In genomic region chr17:40361063-40361924, GRCh38 we compare ENCODE assay signal across 15 cellular contexts. TPM values are rescaled to one million over a fixed set of nuclear protein-coding genes. Genes with fewer than 3 reads are reported as not detected.
DNase-seq lines count a peak whose midpoint lies in the region; ATAC-seq and TF ChIP-seq lines count a peak whose summit lies in the region.
"Had no signal": no experiment of that assay in that cellular context is flagged by ENCODE, and none has a peak within 500 bp of the region (broad histone marks: within the 10 kb centered on the region; RNA-seq: fewer than 3 reads in every experiment).

No MANE protein-coding gene starts in this region.

- POLR2A ChIA-PET in activated CD4-positive, alpha-beta T cell treated with anti-CD3 and anti-CD28 coated beads for 36 hours (lab: Charles Lee): interaction anchor here (1.8 kb wide), 1 partner anchor 56 kb away, joined by 6 read pairs; the partner anchor contains the start of gene TOP2A

- no peak overlapping the region for H3K4me3 Mint-ChIP-seq in activated CD4-positive, alpha-beta T cell treated with anti-CD3 and anti-CD28 coated beads, Interleukin-2, amount 10 ng/mL, durations not matched to agents 24 days and 14 days
- no peak overlapping the region for H3K4me3 Mint-ChIP-seq in activated CD4-positive, alpha-beta T cell treated with anti-CD3 and anti-CD28 coated beads for 36 hours
- H3K4me3 Mint-ChIP-seq in endodermal cell (no peak overlapping the region), nephron progenitor cell (peak overlapping the region; percentile 47)

- no peaks in the 10 kb centered on the region for H3K9me3 Mint-ChIP-seq in activated CD4-positive, alpha-beta T cell treated with anti-CD3 and anti-CD28 coated beads, Interleukin-2, amount 10 ng/mL, durations not matched to agents 24 days and 14 days
- H3K9me3 Mint-ChIP-seq in activated CD4-positive, alpha-beta T cell treated with anti-CD3 and anti-CD28 coated beads for 36 hours (ENCODE audit: low read depth): no peaks in the 10 kb centered on the region
- H3K9me3 Mint-ChIP-seq in endodermal cell (no peaks in the 10 kb centered on the region), nephron progenitor cell (no peaks in the 10 kb centered on the region)

- peak; percentile 58 for DNase-seq in activated CD4-positive, alpha-beta T cell treated with anti-CD3 and anti-CD28 coated beads, Interleukin-2, amount 10 ng/mL, durations not matched to agents 24 days and 14 days
- no peak for DNase-seq in activated CD4-positive, alpha-beta T cell treated with anti-CD3 and anti-CD28 coated beads for 36 hours
- DNase-seq in ELF-1 (ENCODE audit: low read depth, low spot score): peak; percentile 32
- DNase-seq in endodermal cell: peak; percentile 70
- DNase-seq in nephron progenitor cell: no peak
- no peak for DNase-seq in NCI-H345 treated with DMSO at 0.1 percent for 48 hours (lab: John Stamatoyannopoulos, UW; ENCODE audit: unreplicated experiment)
- DNase-seq in substantia nigra (lab: John Stamatoyannopoulos, UW): no peak
- DNase-seq: esophagus squamous epithelium, GM23248, kidney glomerular epithelial cell, RPMI8226 had no signal

- peaks cover 2% of the 10 kb centered on the region for H3K36me3 ChIP-seq in endodermal cell (ENCODE audit: control insufficient read depth, insufficient read depth, low read length)

- WGBS in endodermal cell (ENCODE audit: insufficient coverage in 1 of 2, insufficient read length in 1 of 2), 2 experiments: 72 to 75% methylated on average over 23 to 27 of the region's 32 CpGs

- intact Hi-C loops in activated CD4-positive, alpha-beta T cell treated with anti-CD3 and anti-CD28 coated beads, Interleukin-2, amount 10 ng/mL, durations not matched to agents 24 days and 14 days (cut with micrococcal nuclease): loop anchor here (5.0 kb wide), 1 partner anchor 41 kb away; no protein-coding TSS in a partner anchor
- intact Hi-C loops in activated CD4-positive, alpha-beta T cell treated with anti-CD3 and anti-CD28 coated beads for 36 hours (cut with DNase I, micrococcal nuclease): loop anchor here in 1 of 2 experiments (5.0 kb wide), 2 partner anchors 261 to 456 kb away; no protein-coding TSS in a partner anchor

- CTCF ChIA-PET in activated CD4-positive, alpha-beta T cell treated with anti-CD3 and anti-CD28 coated beads for 36 hours (lab: Charles Lee): interaction anchor here (0.6 to 10.3 kb wide), 14 partner anchors 9 to 200 kb away, joined by 3 to 150 read pairs (median 4); partner anchors contain the start of genes IGFBP4 and TOP2A

- H3K27ac Mint-ChIP-seq in activated CD4-positive, alpha-beta T cell treated with anti-CD3 and anti-CD28 coated beads, Interleukin-2, amount 10 ng/mL, durations not matched to agents 24 days and 14 days: peak overlapping the region; percentile 60
- H3K27ac Mint-ChIP-seq in activated CD4-positive, alpha-beta T cell treated with anti-CD3 and anti-CD28 coated beads for 36 hours: no peak overlapping the region
- H3K27ac Mint-ChIP-seq in endodermal cell: no peak overlapping the region
- H3K27ac Mint-ChIP-seq in nephron progenitor cell: no peak overlapping the region

- H3K4me3 ChIP-seq in endodermal cell (ENCODE audit: low read length): no peak overlapping the region
- H3K4me3 ChIP-seq: GM23248, smooth muscle cell had no signal

- no peaks in the 10 kb centered on the region for H3K4me1 ChIP-seq in endodermal cell (ENCODE audit: control insufficient read depth, insufficient read depth, low read length)

- no peak overlapping the region for H3K9ac ChIP-seq in endodermal cell (ENCODE audit: extremely low read depth, low read length, poor library complexity, severe bottlenecking)
- H3K9ac ChIP-seq: GM23248 had no signal

- H3K27me3 ChIP-seq in endodermal cell (ENCODE audit: control insufficient read depth, insufficient read depth, low read length, poor library complexity, severe bottlenecking): peaks cover 15% of the 10 kb centered on the region
- H3K27me3 ChIP-seq: esophagus squamous epithelium had no signal

- TF ChIP-seq CTCF in endodermal cell (conservative IDR thresholded peaks at IDR 0.05) (no peak), nephron progenitor cell (IDR thresholded peaks at IDR 0.05) (no peak)

- H3K4me1 Mint-ChIP-seq in activated CD4-positive, alpha-beta T cell treated with anti-CD3 and anti-CD28 coated beads, Interleukin-2, amount 10 ng/mL, durations not matched to agents 24 days and 14 days: peaks cover 20% of the 10 kb centered on the region
- H3K4me1 Mint-ChIP-seq in activated CD4-positive, alpha-beta T cell treated with anti-CD3 and anti-CD28 coated beads for 36 hours: peaks cover 20% of the 10 kb centered on the region
- H3K4me1 Mint-ChIP-seq in endodermal cell: peaks cover 8% of the 10 kb centered on the region
- H3K4me1 Mint-ChIP-seq in nephron progenitor cell: peaks cover 36% of the 10 kb centered on the region

- H3K36me3 Mint-ChIP-seq in activated CD4-positive, alpha-beta T cell treated with anti-CD3 and anti-CD28 coated beads, Interleukin-2, amount 10 ng/mL, durations not matched to agents 24 days and 14 days (ENCODE audit: low read depth): peaks cover 7% of the 10 kb centered on the region
- H3K36me3 Mint-ChIP-seq in activated CD4-positive, alpha-beta T cell treated with anti-CD3 and anti-CD28 coated beads for 36 hours (ENCODE audit: low read depth): no peaks in the 10 kb centered on the region
- H3K36me3 Mint-ChIP-seq in endodermal cell (ENCODE audit: low read depth) (no peaks in the 10 kb centered on the region), nephron progenitor cell (ENCODE audit: low read depth) (no peaks in the 10 kb centered on the region)

- ATAC-seq in activated CD4-positive, alpha-beta T cell treated with anti-CD3 and anti-CD28 coated beads for 36 hours: no peak
- ATAC-seq in GM18870 (IDR thresholded peaks at IDR 0.05; ENCODE audit: unreplicated experiment): no peak

- no peaks in the 10 kb centered on the region for H3K9me3 ChIP-seq in endodermal cell (ENCODE audit: control insufficient read depth, low read length)
- H3K9me3 ChIP-seq: esophagus squamous epithelium had no signal

- H3K27ac ChIP-seq in endodermal cell (ENCODE audit: low read depth, low read length) (no peak overlapping the region), substantia nigra (ENCODE audit: low read depth, low read length, poor library complexity, severe bottlenecking) (no peak overlapping the region)
- H3K27ac ChIP-seq: esophagus squamous epithelium, GM23248, HL-60 had no signal

- H3K27me3 Mint-ChIP-seq in activated CD4-positive, alpha-beta T cell treated with anti-CD3 and anti-CD28 coated beads, Interleukin-2, amount 10 ng/mL, durations not matched to agents 24 days and 14 days: no peaks in the 10 kb centered on the region
- H3K27me3 Mint-ChIP-seq in activated CD4-positive, alpha-beta T cell treated with anti-CD3 and anti-CD28 coated beads for 36 hours: peaks cover 10% of the 10 kb centered on the region
- peaks cover 49% of the 10 kb centered on the region for H3K27me3 Mint-ChIP-seq in endodermal cell (ENCODE audit: insufficient read depth)
- H3K27me3 Mint-ChIP-seq in nephron progenitor cell (ENCODE audit: low read depth, poor library complexity): peaks cover 49% of the 10 kb centered on the region

RNA-seq across cellular contexts. Expression of gene GJD3, which starts 3.2 kb away (rescaled TPM):
- total RNA-seq in activated CD4-positive, alpha-beta T cell treated with anti-CD3 and anti-CD28 coated beads, Interleukin-2, amount 10 ng/mL, durations not matched to agents 24 days and 14 days: 0.23 and 0.38 TPM in 2 replicates
- total RNA-seq in activated CD4-positive, alpha-beta T cell treated with anti-CD3 and anti-CD28 coated beads for 36 hours: not detected
- total RNA-seq in endodermal cell: not detected
- polyA plus RNA-seq in endodermal cell (2013, experiment 1 of 2): not detected
- not detected for polyA plus RNA-seq in endodermal cell (2013, experiment 2 of 2)
- total RNA-seq: smooth muscle cell, urinary bladder had no signal

RNA-seq across cellular contexts. Expression of gene RARA, which starts 52.3 kb away (rescaled TPM):
- total RNA-seq in activated CD4-positive, alpha-beta T cell treated with anti-CD3 and anti-CD28 coated beads, Interleukin-2, amount 10 ng/mL, durations not matched to agents 24 days and 14 days: 24.0 and 26.2 TPM in 2 replicates
- 10 to 100 TPM; 29.8 to 40.2 TPM for total RNA-seq in activated CD4-positive, alpha-beta T cell treated with anti-CD3 and anti-CD28 coated beads for 36 hours
- total RNA-seq in endodermal cell: 10 to 100 TPM; 22.7 to 27.6 TPM
- 51.2 TPM for polyA plus RNA-seq in endodermal cell (2013, experiment 1 of 2)
- 49.4 TPM for polyA plus RNA-seq in endodermal cell (2013, experiment 2 of 2)

RNA-seq across cellular contexts. Expression of gene TOP2A, which starts 56.4 kb away (rescaled TPM):
- 189 and 194 TPM in 2 replicates for total RNA-seq in activated CD4-positive, alpha-beta T cell treated with anti-CD3 and anti-CD28 coated beads, Interleukin-2, amount 10 ng/mL, durations not matched to agents 24 days and 14 days
- total RNA-seq in activated CD4-positive, alpha-beta T cell treated with anti-CD3 and anti-CD28 coated beads for 36 hours: 100 to 1,000 TPM; 245 to 322 TPM
- 100 to 1,000 TPM; 173 to 246 TPM for total RNA-seq in endodermal cell
- 353 TPM for polyA plus RNA-seq in endodermal cell (2013, experiment 1 of 2)
- 358 TPM for polyA plus RNA-seq in endodermal cell (2013, experiment 2 of 2)

Comparison
In these comparisons a context has a peak if more than half of its experiments do, and no peak if none do; other contexts are left out.
1. DNase-seq: peak in activated CD4-positive, alpha-beta T cell treated with anti-CD3 and anti-CD28 coated beads, Interleukin-2, amount 10 ng/mL, durations not matched to agents 24 days and 14 days (single experiment), ELF-1 (single experiment) and endodermal cell (single experiment); none in activated CD4-positive, alpha-beta T cell treated with anti-CD3 and anti-CD28 coated beads for 36 hours (single experiment), nephron progenitor cell (single experiment), NCI-H345 treated with DMSO at 0.1 percent for 48 hours (single experiment) and substantia nigra (0 of 49).